In the genomic region with DNA sequence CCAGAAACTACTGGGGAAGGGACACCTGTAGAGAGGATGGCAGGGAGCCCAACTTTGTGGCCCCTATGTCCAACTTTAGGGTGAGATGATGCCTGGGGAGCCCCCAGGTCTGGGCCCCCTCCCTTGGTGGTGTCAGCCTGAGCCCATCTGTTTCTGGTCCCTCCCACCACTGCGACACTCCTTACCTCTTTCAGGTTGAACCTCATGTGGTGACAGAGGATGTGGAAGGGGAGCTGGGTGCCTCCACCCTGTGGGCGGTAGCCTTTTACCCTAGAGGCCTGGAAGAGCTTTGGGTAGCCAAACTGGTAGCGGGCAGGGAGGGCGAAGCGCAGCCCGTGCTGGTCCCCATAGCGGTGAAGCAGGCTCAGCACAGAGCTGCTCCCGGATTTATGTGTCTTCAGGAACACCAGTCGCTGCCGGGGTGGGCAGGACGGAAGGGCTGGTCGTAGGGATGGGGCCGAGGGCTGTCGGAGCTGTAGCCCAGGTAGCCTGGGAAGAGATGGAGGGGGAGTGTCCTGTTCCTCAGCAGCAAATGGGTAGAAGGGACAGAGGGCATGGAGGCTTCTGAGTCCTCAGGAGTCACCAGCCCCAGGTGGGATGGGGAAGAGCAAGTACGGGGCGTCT, we compare ENCODE assay signal across 12 cellular contexts. TPM values are rescaled to one million over a fixed set of nuclear protein-coding genes. Genes with fewer than 3 reads are reported as not detected.
DNase-seq lines count a peak whose midpoint lies in the region; ATAC-seq and TF ChIP-seq lines count a peak whose summit lies in the region.
"Had no signal": no experiment of that assay in that cellular context is flagged by ENCODE, and none has a peak within 500 bp of the region (broad histone marks: within the 10 kb centered on the region; RNA-seq: fewer than 3 reads in every experiment).

No MANE protein-coding gene starts in this region.

- no peaks in the 10 kb centered on the region for H3K9me3 Mint-ChIP-seq in chondrocyte (ENCODE audit: low read depth)
- no peaks in the 10 kb centered on the region for H3K9me3 Mint-ChIP-seq in stimulated activated effector memory CD8-positive, alpha-beta T cell treated with anti-CD3 and anti-CD28 coated beads, Interleukin-12 subunit alpha, Interleukin-12 subunit beta, amount 100 ng/mL, for 72 hours

- ATAC-seq in stimulated activated effector memory CD8-positive, alpha-beta T cell treated with anti-CD3 and anti-CD28 coated beads, Interleukin-12 subunit alpha, Interleukin-12 subunit beta, amount 100 ng/mL, for 72 hours, result peak; percentile 58
- ATAC-seq in GM18519 (IDR thresholded peaks at IDR 0.05; ENCODE audit: low FRiP score, unreplicated experiment), result no peak
- ATAC-seq: heart left ventricle, left ventricle myocardium superior had no signal

- TF ChIP-seq CTCF in GM20000 (IDR thresholded peaks at IDR 0.05; ENCODE audit: extremely low read depth, missing control alignments), result no peak
- no peak for TF ChIP-seq CTCF in chondrocyte (IDR thresholded peaks at IDR 0.05)

- H3K36me3 Mint-ChIP-seq in chondrocyte (ENCODE audit: low read depth), result no peaks in the 10 kb centered on the region
- H3K36me3 Mint-ChIP-seq in stimulated activated effector memory CD8-positive, alpha-beta T cell treated with anti-CD3 and anti-CD28 coated beads, Interleukin-12 subunit alpha, Interleukin-12 subunit beta, amount 100 ng/mL, for 72 hours, result no peaks in the 10 kb centered on the region

- DNase-seq in GM20000 (ENCODE audit: low spot score), result peak; percentile 15
- DNase-seq in activated CD4-positive, alpha-beta T cell treated with anti-CD3 and anti-CD28 coated beads, Interleukin-2, amount 50 U/mL, for 4 hours, result peak; percentile 32 to 34
- peak; percentile 64 for DNase-seq in chondrocyte (ENCODE audit: low spot score)
- no peak for DNase-seq in stimulated activated effector memory CD8-positive, alpha-beta T cell treated with anti-CD3 and anti-CD28 coated beads, Interleukin-12 subunit alpha, Interleukin-12 subunit beta, amount 100 ng/mL, for 72 hours (ENCODE audit: low spot score in 2 of 2)
- DNase-seq in activated gamma-delta T cell (lab: John Stamatoyannopoulos, UW), result no peak
- no peak for DNase-seq in D341Med (ENCODE audit: low spot score)
- no peak for DNase-seq in G401 (ENCODE audit: low spot score)
- DNase-seq: heart left ventricle, left ventricle myocardium superior, NCI-H510A, stomach had no signal

- H3K27ac Mint-ChIP-seq in chondrocyte (ENCODE audit: unreplicated experiment), result no peak overlapping the region
- peak overlapping the region; percentile 7 for H3K27ac Mint-ChIP-seq in stimulated activated effector memory CD8-positive, alpha-beta T cell treated with anti-CD3 and anti-CD28 coated beads, Interleukin-12 subunit alpha, Interleukin-12 subunit beta, amount 100 ng/mL, for 72 hours

- H3K4me1 Mint-ChIP-seq in chondrocyte (ENCODE audit: low read depth), result peaks cover 24% of the 10 kb centered on the region
- peaks cover 59% of the 10 kb centered on the region for H3K4me1 Mint-ChIP-seq in stimulated activated effector memory CD8-positive, alpha-beta T cell treated with anti-CD3 and anti-CD28 coated beads, Interleukin-12 subunit alpha, Interleukin-12 subunit beta, amount 100 ng/mL, for 72 hours

- H3K4me3 Mint-ChIP-seq in chondrocyte (ENCODE audit: unreplicated experiment), result no peak overlapping the region
- H3K4me3 Mint-ChIP-seq in stimulated activated effector memory CD8-positive, alpha-beta T cell treated with anti-CD3 and anti-CD28 coated beads, Interleukin-12 subunit alpha, Interleukin-12 subunit beta, amount 100 ng/mL, for 72 hours, result no peak overlapping the region

- peaks cover 2% of the 10 kb centered on the region for H3K27me3 Mint-ChIP-seq in chondrocyte (ENCODE audit: low read depth)

- in situ Hi-C loops in G401 (cut with HindIII; ENCODE audit: low sequenced_read_pairs), result no loop called here

RNA-seq across cellular contexts. Expression of gene GAL3ST4, which starts 2.0 kb away (rescaled TPM):
- total RNA-seq in chondrocyte, result 1.8 to 4.9 TPM (median 4.3 TPM) in 3 replicates
- total RNA-seq in G401 (2014; rRNA removed; shearing (Covaris generic)), result 0.81 TPM in 1 of 2 replicates, not detected in the other

RNA-seq across cellular contexts. Expression of gene TRAPPC14, which starts 7.9 kb away (rescaled TPM):
- total RNA-seq in chondrocyte, result 15.4 to 19.7 TPM (median 16.3 TPM) in 3 replicates
- total RNA-seq in G401 (2014; rRNA removed; shearing (Covaris generic)), result 9.0 and 14.4 TPM in 2 replicates

RNA-seq across cellular contexts. Expression of gene GPC2, which starts 10.8 kb away (rescaled TPM):
- 6.2 to 7.3 TPM (median 6.7 TPM) in 3 replicates for total RNA-seq in chondrocyte
- 8.8 and 9.0 TPM in 2 replicates for total RNA-seq in G401 (2014; rRNA removed; shearing (Covaris generic))

RNA-seq across cellular contexts. Expression of gene STAG3, which starts 11.3 kb away (rescaled TPM):
- total RNA-seq in chondrocyte, result 0.57 to 1.2 TPM (median 0.64 TPM) in 3 replicates
- 0.68 and 3.3 TPM in 2 replicates for total RNA-seq in G401 (2014; rRNA removed; shearing (Covaris generic))

RNA-seq across cellular contexts. Expression of gene LAMTOR4, which starts 17.7 kb away (rescaled TPM):
- 73.2 to 89.4 TPM (median 75.7 TPM) in 3 replicates for total RNA-seq in chondrocyte
- 97.5 and 231 TPM in 2 replicates for total RNA-seq in G401 (2014; rRNA removed; shearing (Covaris generic))

Comparison
In these comparisons a context has a peak if more than half of its experiments do, and no peak if none do; other contexts are left out.
1. DNase-seq: peak in GM20000 (single experiment), activated CD4-positive, alpha-beta T cell treated with anti-CD3 and anti-CD28 coated beads, Interleukin-2, amount 50 U/mL, for 4 hours (2 of 2) and chondrocyte (single experiment); none in stimulated activated effector memory CD8-positive, alpha-beta T cell treated with anti-CD3 and anti-CD28 coated beads, Interleukin-12 subunit alpha, Interleukin-12 subunit beta, amount 100 ng/mL, for 72 hours (0 of 2), activated gamma-delta T cell (single experiment), D341Med (single experiment) and G401 (single experiment).